In genomic region chr2:156400704-156401678, GRCh38 we compare ENCODE assay signal across 1 cellular context.
TF ChIP-seq lines count a peak whose summit lies in the region.

No MANE protein-coding gene starts in this region.

TF ChIP-seq in HepG2, 621 proteins besides CTCF, POLR2A, EP300 and RAD21 (continued from another document and continues in another):
- TF ChIP-seq ARID5B (CRISPR knock-in tag; IDR thresholded peaks at IDR 0.05) (peak; percentile 72), BRD4 (CRISPR knock-in tag; IDR thresholded peaks at IDR 0.05) (no peak), MAX (IDR thresholded peaks at IDR 0.05) (peak; percentile 16; the same call in 1 of the 2 replicates), ZNF335 (CRISPR knock-in tag; IDR thresholded peaks at IDR 0.05) (no peak), FOSL2 (CRISPR knock-in tag; IDR thresholded peaks at IDR 0.05) (0 out of 2 replicates have a peak, but pooled peaks have one; percentile 22), FOXP1 (IDR thresholded peaks at IDR 0.05) (no peak), FOXP1 (CRISPR knock-in tag; IDR thresholded peaks at IDR 0.05) (peak; percentile 49; the same call in 1 of the 2 replicates), SP1 (IDR thresholded peaks at IDR 0.05) (no peak), SP1 (CRISPR knock-in tag; IDR thresholded peaks at IDR 0.05) (0 out of 2 replicates have a peak, but pooled peaks have one; percentile 14), TSC22D2 (CRISPR knock-in tag; IDR thresholded peaks at IDR 0.05; ENCODE audit: borderline replicate concordance) (peak; percentile 57; the same call in 1 of the 2 replicates), HMG20B (CRISPR knock-in tag; conservative IDR thresholded peaks at IDR 0.05) (no peak), HIC2 (CRISPR knock-in tag; IDR thresholded peaks at IDR 0.05; ENCODE audit: low read depth) (no peak), ARNTL (CRISPR knock-in tag; IDR thresholded peaks at IDR 0.05) (no peak), POGK (CRISPR knock-in tag; conservative IDR thresholded peaks at IDR 0.05) (peak; percentile 55), ZHX1 (CRISPR knock-in tag; IDR thresholded peaks at IDR 0.05; ENCODE audit: low read depth) (no peak), HNF1B (CRISPR knock-in tag; IDR thresholded peaks at IDR 0.05) (0 out of 2 replicates have a peak, but pooled peaks have one; percentile 33), ZNF792 (CRISPR knock-in tag; IDR thresholded peaks at IDR 0.05) (peak; percentile 38; the same call in 1 of the 2 replicates), RFXAP (CRISPR knock-in tag; IDR thresholded peaks at IDR 0.05; ENCODE audit: borderline replicate concordance) (no peak), YEATS4 (CRISPR knock-in tag; IDR thresholded peaks at IDR 0.05; ENCODE audit: borderline replicate concordance) (peak; percentile 9; the same call in 1 of the 2 replicates), ZNF672 (CRISPR knock-in tag; IDR thresholded peaks at IDR 0.05) (0 out of 2 replicates have a peak, but pooled peaks have one; percentile 32), SIN3A (IDR thresholded peaks at IDR 0.05; ENCODE audit: borderline replicate concordance, low read depth, low read length) (no peak), ZNF432 (CRISPR knock-in tag; IDR thresholded peaks at IDR 0.05; ENCODE audit: borderline replicate concordance) (no peak), MIER3 (CRISPR knock-in tag; IDR thresholded peaks at IDR 0.05; ENCODE audit: borderline replicate concordance) (0 out of 2 replicates have a peak, but pooled peaks have one; percentile 32), THAP8 (CRISPR knock-in tag; IDR thresholded peaks at IDR 0.05; ENCODE audit: borderline replicate concordance) (0 out of 2 replicates have a peak, but pooled peaks have one; percentile 38), CHD4 (IDR thresholded peaks at IDR 0.05; ENCODE audit: borderline replicate concordance, low read length) (peak; percentile 98), STAT5B (CRISPR knock-in tag; IDR thresholded peaks at IDR 0.05) (0 out of 2 replicates have a peak, but pooled peaks have one; percentile 37), ZNF281 (CRISPR knock-in tag; IDR thresholded peaks at IDR 0.05; ENCODE audit: borderline replicate concordance) (no peak; the same call in 1 of the 2 replicates), ERF (CRISPR knock-in tag; IDR thresholded peaks at IDR 0.05) (peak; percentile 78), ZBTB2 (CRISPR knock-in tag; IDR thresholded peaks at IDR 0.05; ENCODE audit: low read depth) (no peak), XRCC5 (optimal IDR thresholded peaks at IDR 0.05; ENCODE audit: low read length) (peak; percentile 19), ZKSCAN1 (IDR thresholded peaks at IDR 0.05; ENCODE audit: low read length) (peak; percentile 55; the same call in 1 of the 2 replicates), RNF219 (CRISPR knock-in tag; IDR thresholded peaks at IDR 0.05) (0 out of 2 replicates have a peak, but pooled peaks have one; percentile 42), ZSCAN9 (CRISPR knock-in tag; IDR thresholded peaks at IDR 0.05; ENCODE audit: borderline replicate concordance) (peak; percentile 73; the same call in 1 of the 2 replicates), HNF4A (CRISPR knock-in tag; IDR thresholded peaks at IDR 0.05) (no peak)
